8 cellular contexts compared by ENCODE assay signal in the genomic region with DNA sequence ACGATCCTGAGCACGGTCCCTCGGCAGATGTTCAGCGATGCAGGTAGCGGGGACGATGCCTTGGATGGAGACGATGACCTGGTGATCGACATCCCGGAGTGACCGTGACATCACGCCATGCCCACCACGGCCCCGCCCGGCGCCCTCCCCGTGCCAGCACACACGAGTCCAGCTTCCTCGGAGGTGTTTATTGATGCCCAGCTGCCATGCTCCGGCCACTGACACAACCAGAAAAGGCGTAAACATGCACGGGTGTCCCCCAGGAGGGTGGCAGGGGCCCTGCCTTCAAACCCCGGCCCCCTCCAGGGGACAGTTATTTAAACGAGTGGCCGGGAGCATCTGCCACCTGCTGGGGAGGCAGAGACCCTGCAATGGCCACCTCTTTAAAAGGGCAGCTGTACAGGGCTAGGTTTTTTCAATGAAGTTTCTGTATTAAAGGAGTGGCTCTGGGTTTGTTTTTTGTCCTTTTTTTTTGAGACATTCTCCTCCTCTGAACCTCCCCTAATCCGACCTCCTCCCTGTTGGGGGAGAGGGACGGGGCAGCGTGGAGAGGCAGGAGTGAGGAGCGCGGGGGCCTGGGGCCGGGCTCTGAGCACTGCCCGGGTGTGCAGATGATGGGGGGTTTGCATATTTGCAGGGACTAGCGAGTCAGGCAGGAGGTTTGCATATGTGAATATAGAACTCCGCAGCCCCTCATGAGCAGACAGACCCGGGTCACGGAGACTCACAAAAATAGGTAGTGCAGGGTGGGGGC. TPM values are rescaled to one million over a fixed set of nuclear protein-coding genes. Genes with fewer than 3 reads are reported as not detected.
DNase-seq lines count a peak whose midpoint lies in the region; ATAC-seq and TF ChIP-seq lines count a peak whose summit lies in the region.

No MANE protein-coding gene starts in this region.

- H3K36me3 ChIP-seq in SK-N-MC (ENCODE audit: insufficient read depth, low read length) = peaks cover 3% of the 10 kb centered on the region; the same call in 1 of the 2 replicates
- H3K36me3 ChIP-seq in lower lobe of right lung = peaks cover 17% of the 10 kb centered on the region

- no peak overlapping the region for H3K9ac ChIP-seq in H9 (ENCODE audit: extremely low read depth, insufficient read length, low read length)
- H3K9ac ChIP-seq in SK-N-MC (ENCODE audit: insufficient read length) = no peak overlapping the region

- H2BK120ac ChIP-seq in H9 (ENCODE audit: low read depth, low read length, poor library complexity, severe bottlenecking) = no peak overlapping the region

- H4K91ac ChIP-seq in H9 (ENCODE audit: insufficient read length, low read depth, low read length) = no peak overlapping the region

- no peaks in the 10 kb centered on the region for H3K79me2 ChIP-seq in H9 (ENCODE audit: insufficient read depth, low read length)

- DNase-seq in Caki2 (ENCODE audit: low read depth) = peak; percentile 38
- no peak for DNase-seq in H9
- DNase-seq in SK-N-MC (ENCODE audit: low read depth, low spot score) = no peak
- DNase-seq in chondrocyte (ENCODE audit: low spot score) = no peak
- DNase-seq in lower lobe of right lung = no peak
- DNase-seq in NCI-H226 = no peak
- no peak for DNase-seq in NCI-H446 treated with DMSO at 0.1 percent for 48 hours (lab: John Stamatoyannopoulos, UW)

- H4K5ac ChIP-seq in H9 (ENCODE audit: insufficient read length, low read depth, low read length) = no peak overlapping the region

- peaks cover 1% of the 10 kb centered on the region; the same call in 1 of the 2 replicates for H3K4me1 ChIP-seq in H9 (ENCODE audit: insufficient read depth, low read length)
- peaks cover 9% of the 10 kb centered on the region for H3K4me1 ChIP-seq in lower lobe of right lung

- in situ Hi-C loops in Caki2 (cut with HindIII; ENCODE audit: low pct_unique_long_range_greater_than_20kb, low sequenced_read_pairs) = no loop called here

- intact Hi-C loops in lower lobe of right lung (cut with DNase I) = no loop called here

- H3K4me2 ChIP-seq in H9 (ENCODE audit: insufficient read depth, insufficient read length, low read length) = no peak overlapping the region

- H3K27ac ChIP-seq in H9 (ENCODE audit: insufficient read length, low read depth, low read length) = no peak overlapping the region
- H3K27ac ChIP-seq in SK-N-MC = peak overlapping the region; percentile 42; the same call in 1 of the 2 replicates
- no peak overlapping the region for H3K27ac ChIP-seq in lower lobe of right lung

- no peak overlapping the region for H3K23ac ChIP-seq in H9 (ENCODE audit: insufficient read length, low read depth, low read length)

- no peaks in the 10 kb centered on the region for H3K79me1 ChIP-seq in H9 (ENCODE audit: insufficient read depth, low read depth, low read length, poor library complexity, severe bottlenecking)

- H3T11ph ChIP-seq in H9 (ENCODE audit: low read length) = no peak overlapping the region

- H3K23me2 ChIP-seq in H9 (ENCODE audit: insufficient read length, low read depth, low read length, poor library complexity, severe bottlenecking) = peaks cover 9% of the 10 kb centered on the region

- no peak overlapping the region for H3K4ac ChIP-seq in H9 (ENCODE audit: low read depth, low read length)

- TF ChIP-seq CTCF in H9 (conservative IDR thresholded peaks at IDR 0.05) (peak; percentile 77), chondrocyte (IDR thresholded peaks at IDR 0.05) (peak; percentile 86), lower lobe of right lung (IDR thresholded peaks at IDR 0.05) (peak; percentile 85)

- no peak overlapping the region for H4K8ac ChIP-seq in H9 (replicated peaks; ENCODE audit: insufficient read length, low read depth, low read length)

- H3K4me3 ChIP-seq in SK-N-MC (no peak overlapping the region), lower lobe of right lung (no peak overlapping the region)

- H3K27ac Mint-ChIP-seq in H9 = no peak overlapping the region
- H3K27ac Mint-ChIP-seq in chondrocyte (ENCODE audit: unreplicated experiment) = no peak overlapping the region

- no peak overlapping the region for H3K56ac ChIP-seq in H9 (ENCODE audit: insufficient read length, low read depth, low read length)

- no peak overlapping the region for H3K4me3 Mint-ChIP-seq in H9
- H3K4me3 Mint-ChIP-seq in chondrocyte (ENCODE audit: unreplicated experiment) = no peak overlapping the region

- ATAC-seq in lower lobe of right lung (peak; percentile 65 to 73), GM21447 (IDR thresholded peaks at IDR 0.05; ENCODE audit: unreplicated experiment) (no peak)

- H3K18ac ChIP-seq in H9 (ENCODE audit: insufficient read length, low read depth, low read length) = no peak overlapping the region

- H3K14ac ChIP-seq in H9 (ENCODE audit: insufficient read depth, low read length) = no peak overlapping the region

- H2BK5ac ChIP-seq in H9 (ENCODE audit: insufficient read length, low read length) = no peak overlapping the region

- H3K9me3 ChIP-seq in H9 (ENCODE audit: control insufficient read depth, low read depth, low read length) = no peaks in the 10 kb centered on the region
- H3K9me3 ChIP-seq in SK-N-MC (ENCODE audit: low read depth, low read length) = no peaks in the 10 kb centered on the region
- H3K9me3 ChIP-seq in lower lobe of right lung = no peaks in the 10 kb centered on the region

- no peak overlapping the region for H2BK15ac ChIP-seq in H9 (ENCODE audit: low read depth, low read length)

- H2AK5ac ChIP-seq in H9 (ENCODE audit: insufficient read length, low read length) = no peak overlapping the region

- peaks cover 22% of the 10 kb centered on the region for H3K27me3 Mint-ChIP-seq in H9 (ENCODE audit: low read depth)
- H3K27me3 Mint-ChIP-seq in chondrocyte (ENCODE audit: low read depth) = peaks cover 10% of the 10 kb centered on the region

- no peak overlapping the region for H2BK20ac ChIP-seq in H9 (ENCODE audit: low read depth, low read length, poor library complexity, severe bottlenecking)

- H3K36me3 Mint-ChIP-seq in H9 (ENCODE audit: insufficient read depth in 1 of 3, low read depth in 3 of 3) (peaks cover 16 to 32% (median 24%) of the 10 kb centered on the region in 3 experiments), chondrocyte (ENCODE audit: low read depth) (no peaks in the 10 kb centered on the region)

- no peaks in the 10 kb centered on the region for H4K20me1 ChIP-seq in H9 (ENCODE audit: control insufficient read depth, insufficient read depth, insufficient read length)

- H3K4me1 Mint-ChIP-seq in H9 (peaks cover 2 to 26% of the 10 kb centered on the region in 2 experiments; a peak in 3 of 4 replicates), chondrocyte (ENCODE audit: low read depth) (peaks cover 2% of the 10 kb centered on the region)

- no CpG with 5 or more reads among the region's 35 CpGs for WGBS in H9 (ENCODE audit: extremely low coverage, insufficient read length, low lambda C conversion rate)

- no peak overlapping the region for H2AFZ ChIP-seq in H9 (ENCODE audit: low read length)

- no peaks in the 10 kb centered on the region for H3K27me3 ChIP-seq in H9 (ENCODE audit: insufficient read depth, low read length)
- H3K27me3 ChIP-seq in lower lobe of right lung (ENCODE audit: low read depth) = peaks cover 20% of the 10 kb centered on the region

- H3K9me3 Mint-ChIP-seq in H9 = no peaks in the 10 kb centered on the region
- no peaks in the 10 kb centered on the region for H3K9me3 Mint-ChIP-seq in chondrocyte (ENCODE audit: low read depth)

- H2BK12ac ChIP-seq in H9 (ENCODE audit: insufficient read length, low read depth, low read length) = no peak overlapping the region

RNA-seq across cellular contexts. Expression of a gene that starts 5.3 kb away (rescaled TPM):
- 1.2 and 1.7 TPM in 2 replicates for total RNA-seq in Caki2 (2014; rRNA removed; shearing (Covaris generic); ENCODE audit: low replicate concordance)
- total RNA-seq in H9 (2021) (10.2 and 12.2 TPM in 2 replicates), chondrocyte (0.15 to 0.29 TPM in 2 of 3 replicates, not detected in the other), lower lobe of right lung (6.4 TPM)

RNA-seq across cellular contexts. Expression of a gene that starts 9.5 kb away (rescaled TPM):
- 131 and 229 TPM in 2 replicates for total RNA-seq in Caki2 (2014; rRNA removed; shearing (Covaris generic); ENCODE audit: low replicate concordance)
- total RNA-seq in H9 (2021) (94.1 and 101 TPM in 2 replicates), chondrocyte (57.1 to 68.5 TPM (median 64.6 TPM) in 3 replicates), lower lobe of right lung (58.4 TPM)

RNA-seq across cellular contexts. Expression of a gene that starts 10.1 kb away (rescaled TPM):
- 8.2 and 21.6 TPM in 2 replicates for total RNA-seq in Caki2 (2014; rRNA removed; shearing (Covaris generic); ENCODE audit: low replicate concordance)
- total RNA-seq in H9 (2021) (18.5 and 21.6 TPM in 2 replicates), chondrocyte (8.4 to 14.0 TPM (median 9.9 TPM) in 3 replicates), lower lobe of right lung (22.1 TPM)

RNA-seq across cellular contexts. Expression of a gene that starts 17.5 kb away (rescaled TPM):
- not detected in 2 replicates for total RNA-seq in Caki2 (2014; rRNA removed; shearing (Covaris generic); ENCODE audit: low replicate concordance)
- total RNA-seq in H9 (2021) (not detected in 2 replicates), chondrocyte (not detected in 3 replicates), lower lobe of right lung (not detected)

RNA-seq across cellular contexts. Expression of a gene that starts 25.6 kb away (rescaled TPM):
- 1.4 and 3.4 TPM in 2 replicates for total RNA-seq in Caki2 (2014; rRNA removed; shearing (Covaris generic); ENCODE audit: low replicate concordance)
- total RNA-seq in H9 (2021) (20.9 and 22.3 TPM in 2 replicates), chondrocyte (0.28 to 0.77 TPM (median 0.44 TPM) in 3 replicates), lower lobe of right lung (not detected)
